1 cellular context compared by ENCODE assay signal in genomic region chr10:7311256-7312178, GRCh38.
TF ChIP-seq lines count a peak whose summit lies in the region.

No MANE protein-coding gene starts in this region.

TF ChIP-seq in A549, 52 proteins besides CTCF, POLR2A, EP300 and RAD21 (continued from another document):
- TF ChIP-seq FOSL2 (IDR thresholded peaks at IDR 0.05) = peak; percentile 95
- TF ChIP-seq FOSL2 (CRISPR knock-in tag; IDR thresholded peaks at IDR 0.05) = peak; percentile 94
- TF ChIP-seq ZNF302 (CRISPR knock-in tag; IDR thresholded peaks at IDR 0.05) = no peak
- TF ChIP-seq RCOR1 (IDR thresholded peaks at IDR 0.05; ENCODE audit: low read depth, low read length) = no peak
- TF ChIP-seq MAX (IDR thresholded peaks at IDR 0.05) = 0 out of 2 replicates have a peak, but pooled peaks have one; percentile 58
- peak; percentile 70 to 90 for TF ChIP-seq CEBPB (IDR thresholded peaks at IDR 0.05)
- TF ChIP-seq NPAS2 (CRISPR knock-in tag; IDR thresholded peaks at IDR 0.05; ENCODE audit: borderline replicate concordance) = no peak
- TF ChIP-seq RFX5 (IDR thresholded peaks at IDR 0.05) = no peak
- TF ChIP-seq ATOH8 (CRISPR knock-in tag; IDR thresholded peaks at IDR 0.05; ENCODE audit: low read depth) = no peak
- TF ChIP-seq TP53 (CRISPR knock-in tag; IDR thresholded peaks at IDR 0.05) = no peak
- TF ChIP-seq CBX2 (IDR thresholded peaks at IDR 0.05; ENCODE audit: borderline replicate concordance, low read depth) = no peak
- TF ChIP-seq NR3C1 (IDR thresholded peaks at IDR 0.05) = no peak
- no peak for TF ChIP-seq RNF2 (IDR thresholded peaks at IDR 0.05; ENCODE audit: borderline replicate concordance, low read depth)
- TF ChIP-seq HDAC2 (IDR thresholded peaks at IDR 0.05) = no peak
- no peak for TF ChIP-seq ZFP36 (IDR thresholded peaks at IDR 0.05; ENCODE audit: borderline replicate concordance, partially characterized antibody)
- no peak for TF ChIP-seq CHD4 (IDR thresholded peaks at IDR 0.05; ENCODE audit: borderline replicate concordance)
- TF ChIP-seq ESRRA (IDR thresholded peaks at IDR 0.05; ENCODE audit: borderline replicate concordance, low read length) = no peak
- no peak for TF ChIP-seq SREBF2 (IDR thresholded peaks at IDR 0.05)
- TF ChIP-seq CBX8 (IDR thresholded peaks at IDR 0.05) = no peak
- TF ChIP-seq PBX3 (IDR thresholded peaks at IDR 0.05) = peak; percentile 89
- no peak for TF ChIP-seq HOXA7 (CRISPR knock-in tag; IDR thresholded peaks at IDR 0.05)
- TF ChIP-seq JUNB (IDR thresholded peaks at IDR 0.05) = peak; percentile 99
- TF ChIP-seq ELK1 (IDR thresholded peaks at IDR 0.05; ENCODE audit: low read depth, low read length) = no peak
- TF ChIP-seq CHD2 (IDR thresholded peaks at IDR 0.05; ENCODE audit: low read length, partially characterized antibody) = no peak
